In genomic region chr1:212414328-212415106, GRCh38 we compare ENCODE assay signal across 8 cellular contexts. TPM values are rescaled to one million over a fixed set of nuclear protein-coding genes. Genes with fewer than 3 reads are reported as not detected.
DNase-seq lines count a peak whose midpoint lies in the region; ATAC-seq, FAIRE-seq and TF ChIP-seq lines count a peak whose summit lies in the region.

Gene PACC1 (minus strand): TSS chr1:212414886. CDS start chr1:212414757, 129 bp downstream.

- H3K27me3 Mint-ChIP-seq in central memory CD8-positive, alpha-beta T cell = no peaks in the 10 kb centered on the region

- peak within 1 kb of the TSS; percentile 76 for H3K4me2 ChIP-seq in keratinocyte (ENCODE audit: control insufficient read depth, extremely low read depth, insufficient read depth, low read depth, low read length)

- H4K20me1 ChIP-seq in keratinocyte (ENCODE audit: control insufficient read depth, extremely low read depth, insufficient read depth, low read length) = no peaks in the 10 kb centered on the region

- no peak for TF ChIP-seq CTCF in AG09319 (IDR thresholded peaks at IDR 0.05; ENCODE audit: low read depth, low read length)
- TF ChIP-seq CTCF in keratinocyte (optimal IDR thresholded peaks at IDR 0.05 in 1 of 3, IDR thresholded peaks at IDR 0.05 in 1 of 3, conservative IDR thresholded peaks at IDR 0.05 in 1 of 3; ENCODE audit: extremely low read depth in 1 of 3, insufficient read depth in 2 of 3, low read length in 3 of 3) = no peak

- peak within 1 kb of the TSS; percentile 15 for H3K27ac ChIP-seq in keratinocyte (ENCODE audit: control insufficient read depth, insufficient read depth, low read length)

- dilution Hi-C loops in keratinocyte (cut with MboI; ENCODE audit: extremely low pct_ligation_motif_present, low sequenced_read_pairs) = no loop called here

- no peaks in the 10 kb centered on the region for H3K9me3 Mint-ChIP-seq in central memory CD8-positive, alpha-beta T cell

- H2AFZ ChIP-seq in keratinocyte (ENCODE audit: control insufficient read depth, low read length) = peak within 1 kb of the TSS; percentile 82

- peaks cover 7 to 9% of the 10 kb centered on the region in 2 experiments for H3K36me3 ChIP-seq in keratinocyte (ENCODE audit: control insufficient read depth in 2 of 2, extremely low read depth in 1 of 2, insufficient read depth in 2 of 2, low read length in 2 of 2)

- H3K9me3 ChIP-seq in keratinocyte (ENCODE audit: control insufficient read depth, low read depth, low read length) = no peaks in the 10 kb centered on the region

- H3K9ac ChIP-seq in keratinocyte (ENCODE audit: control insufficient read depth, extremely low read depth, insufficient read depth, low read length) = peak within 1 kb of the TSS; percentile 69

- H3K4me3 ChIP-seq in keratinocyte (ENCODE audit: control insufficient read depth in 2 of 3, extremely low read depth in 1 of 3, insufficient read depth in 2 of 3, low read depth in 1 of 3, low read length in 3 of 3) = peak within 1 kb of the TSS; percentile 76 to 81 (median 77)

- no peaks in the 10 kb centered on the region for H3K9me1 ChIP-seq in keratinocyte (ENCODE audit: control insufficient read depth, extremely low read depth, insufficient read depth, low read length)

- peak; percentile 52 for DNase-seq in AG09319 (ENCODE audit: extremely low read depth, low read depth)
- DNase-seq in NCI-H345 (lab: John Stamatoyannopoulos, UW) = peak; percentile 91
- DNase-seq in activated CD4-positive, CD25-positive, alpha-beta regulatory T cell treated with anti-CD3 and anti-CD28 coated beads, Interleukin-2, amount 50 U/mL, for 16 hours (ENCODE audit: low read depth, low spot score) = peak; percentile 73
- DNase-seq in central memory CD8-positive, alpha-beta T cell (ENCODE audit: low spot score in 2 of 2) = peak; percentile 80 to 81
- peak; percentile 66 for DNase-seq in keratinocyte (ENCODE audit: low read depth, low spot score)
- DNase-seq in stimulated activated CD4-positive, alpha-beta T cell treated with anti-CD3 and anti-CD28 coated beads, Interleukin-15, amount 100 ng/mL, for 1 hour (ENCODE audit: low read depth in 1 of 2, low spot score in 1 of 2) = peak; percentile 73 to 75

- H3K36me3 Mint-ChIP-seq in central memory CD8-positive, alpha-beta T cell (ENCODE audit: insufficient read depth) = peaks cover 8% of the 10 kb centered on the region

- peaks cover 8% of the 10 kb centered on the region for H3K4me1 ChIP-seq in keratinocyte (ENCODE audit: control insufficient read depth, extremely low read depth, insufficient read depth, low read length)

- no peak for FAIRE-seq in keratinocyte (lab: Jason Lieb, UNC)

- peak within 1 kb of the TSS; percentile 99 for H3K4me3 Mint-ChIP-seq in central memory CD8-positive, alpha-beta T cell

- ATAC-seq in GM18909 (IDR thresholded peaks at IDR 0.05; ENCODE audit: poor library complexity, unreplicated experiment) (peak; percentile 97), HG03159 (IDR thresholded peaks at IDR 0.05; ENCODE audit: unreplicated experiment) (peak; percentile 98)
- ATAC-seq in central memory CD8-positive, alpha-beta T cell (replicated peaks; ENCODE audit: extremely low read depth, poor library complexity, severe bottlenecking) = peak; percentile 93

- H3K79me2 ChIP-seq in keratinocyte (ENCODE audit: control insufficient read depth, insufficient read depth, low read length) = peaks cover 16% of the 10 kb centered on the region

- H3K27me3 ChIP-seq in keratinocyte (ENCODE audit: control insufficient read depth, extremely low read depth, insufficient read depth, low read length) = no peaks in the 10 kb centered on the region

- peaks cover 26% of the 10 kb centered on the region for H3K4me1 Mint-ChIP-seq in central memory CD8-positive, alpha-beta T cell

- H3K27ac Mint-ChIP-seq in central memory CD8-positive, alpha-beta T cell (ENCODE audit: low read depth) = peak within 1 kb of the TSS; percentile 63

RNA-seq across cellular contexts. Expression of gene PACC1, which starts in this region (rescaled TPM):
- 11.5 to 16.5 TPM (median 12.7 TPM) in 3 replicates for polyA plus RNA-seq in keratinocyte
- 9.2 TPM for polyA plus RNA-seq in keratinocyte (2011; ENCODE audit: low read depth)
- polyA plus RNA-seq in keratinocyte (2011; cell fraction: cytosol; rRNA removed) = 8.0 and 8.6 TPM in 2 replicates
- 20.7 and 23.3 TPM in 2 replicates for polyA plus RNA-seq in keratinocyte (2011; cell fraction: nucleus; rRNA removed)
- 7.8 and 8.5 TPM in 2 replicates for polyA plus RNA-seq in keratinocyte (2012; ENCODE audit: low replicate concordance)
- polyA minus RNA-seq in keratinocyte = 12.5 to 19.6 TPM (median 15.5 TPM) in 3 replicates
- polyA minus RNA-seq in keratinocyte (2011; cell fraction: cytosol; rRNA and poly(A)+ RNA removed) = 15.5 TPM
- polyA minus RNA-seq in keratinocyte (2011; cell fraction: nucleus; rRNA and poly(A)+ RNA removed) = 12.8 and 16.6 TPM in 2 replicates

Comparison
In these comparisons a context has a peak if more than half of its experiments do, and no peak if none do; other contexts are left out.
1. Peak in every context shown above with its lines: DNase-seq, ATAC-seq, H3K4me3 ChIP-seq and H3K27ac ChIP-seq.